Comparison of ENCODE assay signal across 1 cellular context in genomic region chr17:42311240-42312034, GRCh38.
A peak's percentile ranks its signal among the peaks of the same experiment; 100 is the strongest.
TF ChIP-seq lines count a peak whose summit lies in the region.

No MANE protein-coding gene starts in this region.

TF ChIP-seq in K562, 482 proteins besides CTCF, POLR2A, EP300 and RAD21 (continued from another document and continues in another):
- TF ChIP-seq NR2C2 (CRISPR knock-in tag; IDR thresholded peaks at IDR 0.05) (no peak), NR2C2 (tag; IDR thresholded peaks at IDR 0.05) (peak; percentile 4; the same call in 1 of the 2 replicates), ZNF274 (IDR thresholded peaks at IDR 0.05; ENCODE audit: borderline replicate concordance, low read depth, low read length) (no peak), HMG20B (CRISPR knock-in tag; IDR thresholded peaks at IDR 0.05) (no peak), CBX3 (IDR thresholded peaks at IDR 0.05; ENCODE audit: borderline replicate concordance in 1 of 2, low read length in 2 of 2) (peak in 1 of 2 experiments; percentile 84; a peak in 1 of 3 replicates), ATF6 (CRISPR knock-in tag; IDR thresholded peaks at IDR 0.05) (no peak), CXXC5 (CRISPR knock-in tag; IDR thresholded peaks at IDR 0.05) (peak; percentile 76), ASH1L (IDR thresholded peaks at IDR 0.05; ENCODE audit: borderline replicate concordance, low read depth, partially characterized antibody) (no peak), ZMIZ1 (IDR thresholded peaks at IDR 0.05; ENCODE audit: low read depth in 2 of 2, low read length in 2 of 2) (peak in 1 of 2 experiments; percentile 26; a peak in 1 of 4 replicates), PRMT5 (CRISPR knock-in tag; IDR thresholded peaks at IDR 0.05) (no peak), SMARCA4 (IDR thresholded peaks at IDR 0.05) (peak; percentile 47), FOXP4 (CRISPR knock-in tag; IDR thresholded peaks at IDR 0.05; ENCODE audit: borderline replicate concordance) (no peak), CBX8 (IDR thresholded peaks at IDR 0.05; ENCODE audit: borderline replicate concordance, extremely low read depth, low read depth, low read length, poor library complexity, severe bottlenecking) (no peak), SMC3 (conservative IDR thresholded peaks at IDR 0.05; ENCODE audit: insufficient read depth, low read depth, low read length) (no peak), SP2 (IDR thresholded peaks at IDR 0.05; ENCODE audit: extremely low read depth, low read depth, low read length, poor library complexity, severe bottlenecking) (no peak), MCM5 (IDR thresholded peaks at IDR 0.05; ENCODE audit: low read depth) (no peak), ZNF586 (CRISPR knock-in tag; conservative IDR thresholded peaks at IDR 0.05) (no peak), ZNF695 (CRISPR knock-in tag; IDR thresholded peaks at IDR 0.05) (no peak), ETV5 (CRISPR knock-in tag; IDR thresholded peaks at IDR 0.05; ENCODE audit: low read depth) (no peak), BHLHE40 (IDR thresholded peaks at IDR 0.05; ENCODE audit: low read length) (peak; percentile 77), PCBP2 (IDR thresholded peaks at IDR 0.05; ENCODE audit: low read depth, low read length, poor library complexity, severe bottlenecking) (no peak), PML (IDR thresholded peaks at IDR 0.05; ENCODE audit: low read length) (peak; percentile 40; the same call in 1 of the 2 replicates), SIX5 (IDR thresholded peaks at IDR 0.05; ENCODE audit: borderline replicate concordance in 1 of 2, insufficient read depth in 1 of 2, low read depth in 1 of 2, low read length in 2 of 2) (no peak), NFRKB (IDR thresholded peaks at IDR 0.05; ENCODE audit: low read depth) (peak; percentile 63), TEAD1 (CRISPR knock-in tag; IDR thresholded peaks at IDR 0.05) (no peak), ZNF217 (CRISPR knock-in tag; IDR thresholded peaks at IDR 0.05) (no peak), ZNF780A (CRISPR knock-in tag; IDR thresholded peaks at IDR 0.05) (no peak), IRF2 (CRISPR knock-in tag; IDR thresholded peaks at IDR 0.05) (no peak), POLR2G (IDR thresholded peaks at IDR 0.05; ENCODE audit: low read depth, low read length) (no peak), ZNF76 (CRISPR knock-in tag; IDR thresholded peaks at IDR 0.05; ENCODE audit: borderline replicate concordance) (no peak), HES1 (IDR thresholded peaks at IDR 0.05; ENCODE audit: low read depth) (no peak), ZBED1 (IDR thresholded peaks at IDR 0.05) (0 out of 2 replicates have a peak, but pooled peaks have one; percentile 36), HNRNPL (IDR thresholded peaks at IDR 0.05; ENCODE audit: low read depth, low read length) (no peak), CC2D1A (IDR thresholded peaks at IDR 0.05) (no peak), ZFP36 (IDR thresholded peaks at IDR 0.05; ENCODE audit: low read depth, low read length, partially characterized antibody) (no peak), THAP12 (CRISPR knock-in tag; IDR thresholded peaks at IDR 0.05) (0 out of 2 replicates have a peak, but pooled peaks have one; percentile 56), PTBP1 (IDR thresholded peaks at IDR 0.05; ENCODE audit: low read depth, low read length) (no peak), FOS (IDR thresholded peaks at IDR 0.05; ENCODE audit: extremely low read depth, insufficient read length) (no peak), ZNF589 (CRISPR knock-in tag; IDR thresholded peaks at IDR 0.05; ENCODE audit: low read depth) (peak; percentile 23; the same call in 1 of the 2 replicates), CBFA2T3 (IDR thresholded peaks at IDR 0.05) (peak; percentile 51), NKRF (IDR thresholded peaks at IDR 0.05; ENCODE audit: borderline replicate concordance) (peak; percentile 45; the same call in 1 of the 2 replicates), SRF (CRISPR knock-in tag; IDR thresholded peaks at IDR 0.05) (peak in 1 of 2 experiments; percentile 71; a peak in 1 of 4 replicates), ZNF699 (CRISPR knock-in tag; IDR thresholded peaks at IDR 0.05; ENCODE audit: insufficient replicate concordance) (no peak), CHD4 (IDR thresholded peaks at IDR 0.05; ENCODE audit: insufficient read depth, insufficient replicate concordance, low read depth, low read length, poor library complexity, severe bottlenecking) (no peak), NCOR1 (IDR thresholded peaks at IDR 0.05) (peak; percentile 48; the same call in 1 of the 2 replicates), KAT2B (IDR thresholded peaks at IDR 0.05; ENCODE audit: low read depth, low read length) (no peak), OTX1 (CRISPR knock-in tag; IDR thresholded peaks at IDR 0.05) (peak; percentile 65; the same call in 1 of the 2 replicates), JUN (IDR thresholded peaks at IDR 0.05; ENCODE audit: borderline replicate concordance, low read depth, low read length) (peak; percentile 53; the same call in 1 of the 2 replicates), JUN (CRISPR knock-in tag; IDR thresholded peaks at IDR 0.05; ENCODE audit: borderline replicate concordance) (no peak), ZNF766 (CRISPR knock-in tag; conservative IDR thresholded peaks at IDR 0.05) (0 out of 2 replicates have a peak, but pooled peaks have one; percentile 34), CTBP1 (IDR thresholded peaks at IDR 0.05; ENCODE audit: borderline replicate concordance) (no peak), HNRNPK (IDR thresholded peaks at IDR 0.05; ENCODE audit: low read depth, low read length, poor library complexity, severe bottlenecking) (no peak), ERF (CRISPR knock-in tag; IDR thresholded peaks at IDR 0.05) (no peak), RUNX1 (IDR thresholded peaks at IDR 0.05; ENCODE audit: low read depth) (no peak), POLR3G (IDR thresholded peaks at IDR 0.05; ENCODE audit: extremely low read depth, insufficient read length, insufficient replicate concordance) (no peak), KLF10 (CRISPR knock-in tag; IDR thresholded peaks at IDR 0.05) (no peak), ATF1 (CRISPR knock-in tag; IDR thresholded peaks at IDR 0.05) (no peak), ATF1 (tag; IDR thresholded peaks at IDR 0.05) (no peak; the same call in 1 of the 2 replicates), MCM3 (IDR thresholded peaks at IDR 0.05) (no peak), NONO (IDR thresholded peaks at IDR 0.05; ENCODE audit: low read depth in 2 of 2, low read length in 1 of 2) (no peak), SMAD2 (IDR thresholded peaks at IDR 0.05; ENCODE audit: low read depth, low read length) (no peak), MAFK (IDR thresholded peaks at IDR 0.05; ENCODE audit: low read length) (no peak; the same call in 1 of the 2 replicates), NFYB (IDR thresholded peaks at IDR 0.05; ENCODE audit: extremely low read depth, insufficient read length) (no peak), BACH1 (tag; IDR thresholded peaks at IDR 0.05) (peak; percentile 63), SMAD3 (CRISPR knock-in tag; conservative IDR thresholded peaks at IDR 0.05) (0 out of 2 replicates have a peak, but pooled peaks have one; percentile 15), NCOA2 (IDR thresholded peaks at IDR 0.05; ENCODE audit: partially characterized antibody in 2 of 2) (no peak), ZNF224 (CRISPR knock-in tag; IDR thresholded peaks at IDR 0.05) (no peak)
